7 cellular contexts compared by ENCODE assay signal in the genomic region with DNA sequence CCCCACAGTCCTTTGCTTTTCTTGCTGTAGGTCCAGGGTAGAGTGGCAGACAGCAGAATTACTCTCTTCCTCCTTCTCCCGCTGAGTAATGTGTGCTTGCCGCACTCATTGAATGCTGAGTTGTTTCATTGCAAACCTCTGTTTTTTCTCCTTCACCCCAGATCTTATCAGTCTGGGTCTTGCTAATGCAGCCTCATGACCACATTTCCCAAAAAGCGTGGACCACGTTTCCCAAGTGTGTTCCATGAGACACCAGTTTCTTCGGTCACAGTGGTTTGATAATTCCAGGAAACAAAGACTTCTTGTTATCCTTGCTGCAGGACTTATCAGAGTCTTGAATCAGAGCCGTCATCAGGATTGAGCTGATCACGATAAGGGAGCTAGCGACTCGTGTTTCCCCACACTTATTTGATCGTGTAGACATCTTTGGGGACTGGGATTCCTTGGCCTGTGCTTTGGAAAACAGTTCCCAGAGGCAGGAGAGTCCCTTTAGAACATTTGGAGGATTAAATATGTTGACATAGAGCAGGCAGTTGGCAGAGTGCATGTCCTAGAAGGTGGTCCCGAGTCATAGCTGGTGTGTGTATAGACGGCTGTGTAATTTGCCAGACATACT. TPM values are rescaled to one million over a fixed set of nuclear protein-coding genes. Genes with fewer than 3 reads are reported as not detected.
DNase-seq lines count a peak whose midpoint lies in the region; ATAC-seq and TF ChIP-seq lines count a peak whose summit lies in the region.
"Had no signal": no experiment of that assay in that cellular context is flagged by ENCODE, and none has a peak within 500 bp of the region (broad histone marks: within the 10 kb centered on the region; RNA-seq: fewer than 3 reads in every experiment).

No MANE protein-coding gene starts in this region.

- peaks cover 55% of the 10 kb centered on the region for H3K36me3 Mint-ChIP-seq in activated CD8-positive, alpha-beta T cell treated with anti-CD3 and anti-CD28 coated beads, Interleukin-2, amount 10 ng/mL, durations not matched to agents 7 days and 5 days (ENCODE audit: low read depth)
- H3K36me3 Mint-ChIP-seq in activated CD8-positive, alpha-beta T cell treated with anti-CD3 and anti-CD28 coated beads for 36 hours (ENCODE audit: low read depth) = peaks cover 11% of the 10 kb centered on the region

- H3K4me1 ChIP-seq in stomach = peaks cover 54 to 79% (median 67%) of the 10 kb centered on the region in 4 donors

- no peak for ATAC-seq in activated CD8-positive, alpha-beta T cell treated with anti-CD3 and anti-CD28 coated beads, Interleukin-2, amount 10 ng/mL, durations not matched to agents 7 days and 5 days
- ATAC-seq in activated CD8-positive, alpha-beta T cell treated with anti-CD3 and anti-CD28 coated beads for 36 hours = no peak
- no peak for ATAC-seq in GM18870 (IDR thresholded peaks at IDR 0.05; ENCODE audit: unreplicated experiment)

- POLR2A ChIA-PET in activated CD8-positive, alpha-beta T cell treated with anti-CD3 and anti-CD28 coated beads, Interleukin-2, amount 10 ng/mL, durations not matched to agents 7 days and 5 days (lab: Charles Lee) = no interaction called here
- POLR2A ChIA-PET in activated CD8-positive, alpha-beta T cell treated with anti-CD3 and anti-CD28 coated beads for 36 hours (lab: Charles Lee) = interaction anchor here (0.9 to 1.2 kb wide), 2 partner anchors 16 to 20 kb away, joined by 3 read pairs; no protein-coding TSS in a partner anchor

- H3K36me3 ChIP-seq in stomach = peaks cover 9 to 61% (median 55%) of the 10 kb centered on the region in 4 donors

- peaks cover 50% of the 10 kb centered on the region for H3K4me1 Mint-ChIP-seq in activated CD8-positive, alpha-beta T cell treated with anti-CD3 and anti-CD28 coated beads, Interleukin-2, amount 10 ng/mL, durations not matched to agents 7 days and 5 days (ENCODE audit: low read depth)
- H3K4me1 Mint-ChIP-seq in activated CD8-positive, alpha-beta T cell treated with anti-CD3 and anti-CD28 coated beads for 36 hours (ENCODE audit: low read depth) = peaks cover 38% of the 10 kb centered on the region

- H3K27me3 Mint-ChIP-seq in activated CD8-positive, alpha-beta T cell treated with anti-CD3 and anti-CD28 coated beads, Interleukin-2, amount 10 ng/mL, durations not matched to agents 7 days and 5 days (ENCODE audit: low read depth) = no peaks in the 10 kb centered on the region
- H3K27me3 Mint-ChIP-seq in activated CD8-positive, alpha-beta T cell treated with anti-CD3 and anti-CD28 coated beads for 36 hours = no peaks in the 10 kb centered on the region

- no peak for TF ChIP-seq POLR2A in stomach (IDR thresholded peaks at IDR 0.05)

- H3K27ac ChIP-seq in stomach = peak overlapping the region; percentile 5 to 99 (median 67)
- H3K27ac ChIP-seq: HL-60 had no signal

- no peak overlapping the region for H3K4me3 Mint-ChIP-seq in activated CD8-positive, alpha-beta T cell treated with anti-CD3 and anti-CD28 coated beads, Interleukin-2, amount 10 ng/mL, durations not matched to agents 7 days and 5 days
- no peak overlapping the region for H3K4me3 Mint-ChIP-seq in activated CD8-positive, alpha-beta T cell treated with anti-CD3 and anti-CD28 coated beads for 36 hours

- DNase-seq in activated CD8-positive, alpha-beta T cell treated with anti-CD3 and anti-CD28 coated beads, Interleukin-2, amount 10 ng/mL, durations not matched to agents 7 days and 5 days = no peak
- DNase-seq in activated CD8-positive, alpha-beta T cell treated with anti-CD3 and anti-CD28 coated beads for 36 hours = no peak
- DNase-seq in dermis blood vessel endothelial cell (peak; percentile 65), stomach (no peak), NCI-H1105 treated with DMSO at 0.1 percent for 48 hours (lab: John Stamatoyannopoulos, UW) (no peak)

- peak overlapping the region; percentile 68 for H3K27ac Mint-ChIP-seq in activated CD8-positive, alpha-beta T cell treated with anti-CD3 and anti-CD28 coated beads, Interleukin-2, amount 10 ng/mL, durations not matched to agents 7 days and 5 days
- H3K27ac Mint-ChIP-seq in activated CD8-positive, alpha-beta T cell treated with anti-CD3 and anti-CD28 coated beads for 36 hours = no peak overlapping the region

- intact Hi-C loops in activated CD8-positive, alpha-beta T cell treated with anti-CD3 and anti-CD28 coated beads for 36 hours (cut with micrococcal nuclease) = no loop called here
- intact Hi-C loops in stomach (cut with DNase I; ENCODE audit: low total_unique reads) = loop anchor here (5.0 kb wide), 1 partner anchor 41 kb away; no protein-coding TSS in a partner anchor

- no peaks in the 10 kb centered on the region for H3K9me3 ChIP-seq in stomach

- no peak for TF ChIP-seq EP300 in stomach (IDR thresholded peaks at IDR 0.05)

- WGBS in stomach, 5 donors = 54 to 66% (median 61%) methylated on average over 12 of the region's 12 CpGs

- no peaks in the 10 kb centered on the region for H3K9me3 Mint-ChIP-seq in activated CD8-positive, alpha-beta T cell treated with anti-CD3 and anti-CD28 coated beads, Interleukin-2, amount 10 ng/mL, durations not matched to agents 7 days and 5 days (ENCODE audit: insufficient read depth)
- no peaks in the 10 kb centered on the region for H3K9me3 Mint-ChIP-seq in activated CD8-positive, alpha-beta T cell treated with anti-CD3 and anti-CD28 coated beads for 36 hours

- CTCF ChIA-PET in activated CD8-positive, alpha-beta T cell treated with anti-CD3 and anti-CD28 coated beads, Interleukin-2, amount 10 ng/mL, durations not matched to agents 7 days and 5 days (lab: Charles Lee) = interaction anchor here (1.0 kb wide), 1 partner anchor 42 kb away, joined by 3 read pairs; no protein-coding TSS in a partner anchor
- CTCF ChIA-PET in activated CD8-positive, alpha-beta T cell treated with anti-CD3 and anti-CD28 coated beads for 36 hours (lab: Charles Lee) = interaction anchor here (0.6 kb wide), 1 partner anchor 68 kb away, joined by 3 read pairs; the partner anchor contains the start of gene ENDOG

- no peak for TF ChIP-seq CTCF in activated CD8-positive, alpha-beta T cell treated with anti-CD3 and anti-CD28 coated beads for 36 hours (IDR thresholded peaks at IDR 0.05)
- no peak for TF ChIP-seq CTCF in stomach (IDR thresholded peaks at IDR 0.05)

- no peaks in the 10 kb centered on the region for H3K27me3 ChIP-seq in stomach

- H3K4me3 ChIP-seq in stomach = no peak overlapping the region

RNA-seq across cellular contexts. Expression of gene LRRC8A, which starts 4.4 kb away (rescaled TPM):
- total RNA-seq in activated CD8-positive, alpha-beta T cell treated with anti-CD3 and anti-CD28 coated beads, Interleukin-2, amount 10 ng/mL, durations not matched to agents 7 days and 5 days = 10 to 100 TPM; 26.1 to 27.2 TPM
- 10 to 100 TPM; 15.1 to 16.2 TPM for total RNA-seq in activated CD8-positive, alpha-beta T cell treated with anti-CD3 and anti-CD28 coated beads for 36 hours
- total RNA-seq in dermis blood vessel endothelial cell (102 and 154 TPM in 2 replicates), stomach (10 to 100 TPM; 14.7 to 63.7 (median 25.1) TPM)
- 10 to 100 TPM; 11.2 to 22.7 (median 13.6) TPM for polyA plus RNA-seq in stomach

RNA-seq across cellular contexts. Expression of gene KYAT1, which starts 4.6 kb away (rescaled TPM):
- total RNA-seq in activated CD8-positive, alpha-beta T cell treated with anti-CD3 and anti-CD28 coated beads, Interleukin-2, amount 10 ng/mL, durations not matched to agents 7 days and 5 days = 10 to 100 TPM; 12.6 to 13.0 TPM
- 10 to 100 TPM; 17.0 to 18.6 TPM for total RNA-seq in activated CD8-positive, alpha-beta T cell treated with anti-CD3 and anti-CD28 coated beads for 36 hours
- total RNA-seq in dermis blood vessel endothelial cell = 5.3 and 9.7 TPM in 2 replicates
- total RNA-seq in stomach = 10 to 100 TPM in 2 of 5 donors, 1 to 10 TPM in 2, under 1 TPM in 1; 0.58 to 25.7 (median 6.1) TPM
- polyA plus RNA-seq in stomach = 1 to 10 TPM; 4.8 to 7.5 (median 5.3) TPM

RNA-seq across cellular contexts. Expression of gene PHYHD1, which starts 34.5 kb away (rescaled TPM):
- under 1 TPM; 0.55 to 0.68 TPM for total RNA-seq in activated CD8-positive, alpha-beta T cell treated with anti-CD3 and anti-CD28 coated beads, Interleukin-2, amount 10 ng/mL, durations not matched to agents 7 days and 5 days
- 1 to 10 TPM in 1 of 2 experiments, under 1 TPM in 1; 0.61 to 1.5 TPM for total RNA-seq in activated CD8-positive, alpha-beta T cell treated with anti-CD3 and anti-CD28 coated beads for 36 hours
- total RNA-seq in dermis blood vessel endothelial cell (0.85 TPM in 1 of 2 replicates, not detected in the other), stomach (10 to 100 TPM in 4 of 5 donors, 1 to 10 TPM in 1; 1.4 to 37.3 (median 13.8) TPM)
- polyA plus RNA-seq in stomach = 10 to 100 TPM; 43.9 to 55.8 (median 49.1) TPM

RNA-seq across cellular contexts. Expression of gene SPOUT1, which starts 56.7 kb away (rescaled TPM):
- 10 to 100 TPM; 77.3 to 81.2 TPM for total RNA-seq in activated CD8-positive, alpha-beta T cell treated with anti-CD3 and anti-CD28 coated beads, Interleukin-2, amount 10 ng/mL, durations not matched to agents 7 days and 5 days
- total RNA-seq in activated CD8-positive, alpha-beta T cell treated with anti-CD3 and anti-CD28 coated beads for 36 hours = 10 to 100 TPM; 85.9 to 91.2 TPM
- total RNA-seq in dermis blood vessel endothelial cell (31.1 and 55.7 TPM in 2 replicates), stomach (100 to 1,000 TPM in 1 of 5 donors, 10 to 100 TPM in 4; 11.1 to 104 (median 14.2) TPM)
- polyA plus RNA-seq in stomach = 10 to 100 TPM; 13.4 to 31.3 (median 29.4) TPM
